ENCODE assay signal across 14 cellular contexts in genomic region chr3:72488736-72489030, GRCh38. TPM values are rescaled to one million over a fixed set of nuclear protein-coding genes. Genes with fewer than 3 reads are reported as not detected.
DNase-seq lines count a peak whose midpoint lies in the region; ATAC-seq and TF ChIP-seq lines count a peak whose summit lies in the region.
"Had no signal": no experiment of that assay in that cellular context is flagged by ENCODE, and none has a peak within 500 bp of the region (broad histone marks: within the 10 kb centered on the region; RNA-seq: fewer than 3 reads in every experiment).

No MANE protein-coding gene starts in this region.

- ATAC-seq in natural killer cell, result no peak
- ATAC-seq: right cardiac atrium; stimulated activated naive CD8-positive, alpha-beta T cell treated with anti-CD3 and anti-CD28 coated beads, Interleukin-15, amount 100 ng/mL, for 72 hours had no signal

- H3K27me3 Mint-ChIP-seq in natural killer cell (ENCODE audit: low read depth in 2 of 2), result no peaks in the 10 kb centered on the region

- H3K4me3 Mint-ChIP-seq in natural killer cell, result no peak overlapping the region
- H3K4me3 Mint-ChIP-seq: stimulated activated naive CD8-positive, alpha-beta T cell treated with anti-CD3 and anti-CD28 coated beads, Interleukin-15, amount 100 ng/mL, for 72 hours had no signal

- peaks cover 15 to 17% of the 10 kb centered on the region in 2 donors for H3K4me1 Mint-ChIP-seq in natural killer cell

- TF ChIP-seq CTCF in cardiac fibroblast (IDR thresholded peaks at IDR 0.05; ENCODE audit: low read depth, low read length), result no peak
- no peak for TF ChIP-seq CTCF in natural killer cell (IDR thresholded peaks at IDR 0.05)

- H3K4me3 ChIP-seq in cardiac fibroblast (replicated peaks in 1 of 2; ENCODE audit: low read depth in 2 of 2, low read length in 2 of 2), result no peak overlapping the region

- H3K36me3 Mint-ChIP-seq in natural killer cell, result no peaks in the 10 kb centered on the region

- peak; percentile 31 for DNase-seq in GM04503 (ENCODE audit: low read depth)
- peak; percentile 20 for DNase-seq in MV-4-11 (lab: John Stamatoyannopoulos, UW)
- peak; percentile 18 to 68 for DNase-seq in cardiac fibroblast (ENCODE audit: low read depth in 2 of 2)
- peak; percentile 82 for DNase-seq in myocyte (ENCODE audit: low read depth)
- DNase-seq in ureter (ENCODE audit: low spot score), result no peak
- no peak for DNase-seq in cortex of kidney (lab: John Stamatoyannopoulos, UW)
- DNase-seq in natural killer cell, result no peak
- no peak for DNase-seq in DMS153 treated with DMSO at 0.1 percent for 48 hours (lab: John Stamatoyannopoulos, UW; ENCODE audit: unreplicated experiment)
- DNase-seq: amygdala; C1 segment of cervical spinal cord; NCI-H1417 treated with DMSO at 0.1 percent for 48 hours; NCI-H510A; right cardiac atrium; stimulated activated naive CD8-positive, alpha-beta T cell treated with anti-CD3 and anti-CD28 coated beads, Interleukin-15, amount 100 ng/mL, for 72 hours had no signal

- no peaks in the 10 kb centered on the region for H3K9me3 Mint-ChIP-seq in natural killer cell

- intact Hi-C loops in natural killer cell (cut with micrococcal nuclease), result no loop called here

- no peak overlapping the region for H3K27ac Mint-ChIP-seq in natural killer cell

RNA-seq across cellular contexts. Expression of gene RYBP, which starts 42.3 kb away (rescaled TPM):
- total RNA-seq in myocyte (4.8 and 5.9 TPM in 2 replicates), ureter (20.5 TPM), natural killer cell (10 to 100 TPM; 10.2 to 12.0 (median 11.0) TPM)
- polyA plus RNA-seq in myocyte (2012), result 8.0 TPM

Comparison
In these comparisons a context has a peak if more than half of its experiments do, and no peak if none do; other contexts are left out.
1. DNase-seq: peak in GM04503 (single experiment), MV-4-11 (single experiment), cardiac fibroblast (2 of 2) and myocyte (single experiment); none in ureter (single experiment), cortex of kidney (single experiment), natural killer cell (single experiment) and DMS153 treated with DMSO at 0.1 percent for 48 hours (single experiment).